Comparison of ENCODE assay signal across 1 cellular context in the genomic region with DNA sequence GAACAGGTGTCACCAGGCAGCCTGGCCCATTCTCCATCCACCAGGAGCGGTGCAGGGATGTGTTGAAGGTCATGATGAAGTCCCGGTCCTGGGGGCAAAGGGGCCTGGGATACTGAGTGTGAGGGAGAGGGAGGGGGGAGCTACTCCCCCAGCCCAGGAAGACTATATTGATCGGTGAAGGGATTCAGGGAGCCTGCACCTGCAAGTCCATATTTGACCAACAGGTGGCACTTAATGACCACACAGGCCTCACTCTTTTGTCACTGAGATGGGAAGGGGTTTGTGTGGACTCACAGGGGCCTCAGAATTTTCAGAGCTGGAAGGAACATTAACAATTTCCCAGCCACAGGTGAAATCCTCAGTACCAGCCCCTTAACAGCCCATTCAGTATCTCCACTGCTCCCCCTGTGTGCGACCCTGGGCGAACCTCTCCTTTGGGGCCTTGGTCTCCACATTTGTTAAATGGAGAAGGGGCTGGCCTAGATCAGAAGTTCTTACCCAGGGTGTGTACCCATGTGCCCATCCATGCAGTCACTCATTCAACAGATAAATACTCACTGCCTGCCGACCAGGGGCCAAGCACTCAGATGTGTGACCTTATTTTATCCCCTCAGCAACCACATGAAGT.
TF ChIP-seq lines count a peak whose summit lies in the region.

No MANE protein-coding gene starts in this region.

TF ChIP-seq in GM23338, 12 proteins besides CTCF, POLR2A, EP300 and RAD21 (continued from another document):
- TF ChIP-seq, protein P1, sequence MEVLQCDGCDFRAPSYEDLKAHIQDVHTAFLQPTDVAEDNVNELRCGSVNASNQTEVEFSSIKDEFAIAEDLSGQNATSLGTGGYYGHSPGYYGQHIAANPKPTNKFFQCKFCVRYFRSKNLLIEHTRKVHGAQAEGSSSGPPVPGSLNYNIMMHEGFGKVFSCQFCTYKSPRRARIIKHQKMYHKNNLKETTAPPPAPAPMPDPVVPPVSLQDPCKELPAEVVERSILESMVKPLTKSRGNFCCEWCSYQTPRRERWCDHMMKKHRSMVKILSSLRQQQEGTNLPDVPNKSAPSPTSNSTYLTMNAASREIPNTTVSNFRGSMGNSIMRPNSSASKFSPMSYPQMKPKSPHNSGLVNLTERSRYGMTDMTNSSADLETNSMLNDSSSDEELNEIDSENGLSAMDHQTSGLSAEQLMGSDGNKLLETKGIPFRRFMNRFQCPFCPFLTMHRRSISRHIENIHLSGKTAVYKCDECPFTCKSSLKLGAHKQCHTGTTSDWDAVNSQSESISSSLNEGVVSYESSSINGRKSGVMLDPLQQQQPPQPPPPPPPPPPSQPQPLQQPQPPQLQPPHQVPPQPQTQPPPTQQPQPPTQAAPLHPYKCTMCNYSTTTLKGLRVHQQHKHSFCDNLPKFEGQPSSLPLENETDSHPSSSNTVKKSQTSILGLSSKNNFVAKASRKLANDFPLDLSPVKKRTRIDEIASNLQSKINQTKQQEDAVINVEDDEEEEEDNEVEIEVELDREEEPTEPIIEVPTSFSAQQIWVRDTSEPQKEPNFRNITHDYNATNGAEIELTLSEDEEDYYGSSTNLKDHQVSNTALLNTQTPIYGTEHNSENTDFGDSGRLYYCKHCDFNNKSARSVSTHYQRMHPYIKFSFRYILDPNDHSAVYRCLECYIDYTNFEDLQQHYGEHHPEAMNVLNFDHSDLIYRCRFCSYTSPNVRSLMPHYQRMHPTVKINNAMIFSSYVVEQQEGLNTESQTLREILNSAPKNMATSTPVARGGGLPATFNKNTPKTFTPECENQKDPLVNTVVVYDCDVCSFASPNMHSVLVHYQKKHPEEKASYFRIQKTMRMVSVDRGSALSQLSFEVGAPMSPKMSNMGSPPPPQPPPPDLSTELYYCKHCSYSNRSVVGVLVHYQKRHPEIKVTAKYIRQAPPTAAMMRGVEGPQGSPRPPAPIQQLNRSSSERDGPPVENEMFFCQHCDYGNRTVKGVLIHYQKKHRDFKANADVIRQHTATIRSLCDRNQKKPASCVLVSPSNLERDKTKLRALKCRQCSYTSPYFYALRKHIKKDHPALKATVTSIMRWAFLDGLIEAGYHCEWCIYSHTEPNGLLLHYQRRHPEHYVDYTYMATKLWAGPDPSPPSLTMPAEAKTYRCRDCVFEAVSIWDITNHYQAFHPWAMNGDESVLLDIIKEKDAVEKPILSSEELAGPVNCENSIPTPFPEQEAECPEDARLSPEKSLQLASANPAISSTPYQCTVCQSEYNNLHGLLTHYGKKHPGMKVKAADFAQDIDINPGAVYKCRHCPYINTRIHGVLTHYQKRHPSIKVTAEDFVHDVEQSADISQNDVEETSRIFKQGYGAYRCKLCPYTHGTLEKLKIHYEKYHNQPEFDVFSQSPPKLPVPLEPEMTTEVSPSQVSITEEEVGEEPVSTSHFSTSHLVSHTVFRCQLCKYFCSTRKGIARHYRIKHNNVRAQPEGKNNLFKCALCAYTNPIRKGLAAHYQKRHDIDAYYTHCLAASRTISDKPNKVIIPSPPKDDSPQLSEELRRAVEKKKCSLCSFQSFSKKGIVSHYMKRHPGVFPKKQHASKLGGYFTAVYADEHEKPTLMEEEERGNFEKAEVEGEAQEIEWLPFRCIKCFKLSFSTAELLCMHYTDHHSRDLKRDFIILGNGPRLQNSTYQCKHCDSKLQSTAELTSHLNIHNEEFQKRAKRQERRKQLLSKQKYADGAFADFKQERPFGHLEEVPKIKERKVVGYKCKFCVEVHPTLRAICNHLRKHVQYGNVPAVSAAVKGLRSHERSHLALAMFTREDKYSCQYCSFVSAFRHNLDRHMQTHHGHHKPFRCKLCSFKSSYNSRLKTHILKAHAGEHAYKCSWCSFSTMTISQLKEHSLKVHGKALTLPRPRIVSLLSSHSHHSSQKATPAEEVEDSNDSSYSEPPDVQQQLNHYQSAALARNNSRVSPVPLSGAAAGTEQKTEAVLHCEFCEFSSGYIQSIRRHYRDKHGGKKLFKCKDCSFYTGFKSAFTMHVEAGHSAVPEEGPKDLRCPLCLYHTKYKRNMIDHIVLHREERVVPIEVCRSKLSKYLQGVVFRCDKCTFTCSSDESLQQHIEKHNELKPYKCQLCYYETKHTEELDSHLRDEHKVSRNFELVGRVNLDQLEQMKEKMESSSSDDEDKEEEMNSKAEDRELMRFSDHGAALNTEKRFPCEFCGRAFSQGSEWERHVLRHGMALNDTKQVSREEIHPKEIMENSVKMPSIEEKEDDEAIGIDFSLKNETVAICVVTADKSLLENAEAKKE (CRISPR knock-in tag; IDR thresholded peaks at IDR 0.05) = no peak
- no peak for TF ChIP-seq STAT1 (IDR thresholded peaks at IDR 0.05; ENCODE audit: unreplicated experiment)
- TF ChIP-seq CREB1 (CRISPR knock-in tag; IDR thresholded peaks at IDR 0.05; ENCODE audit: low read depth) = no peak
